In the genomic region with DNA sequence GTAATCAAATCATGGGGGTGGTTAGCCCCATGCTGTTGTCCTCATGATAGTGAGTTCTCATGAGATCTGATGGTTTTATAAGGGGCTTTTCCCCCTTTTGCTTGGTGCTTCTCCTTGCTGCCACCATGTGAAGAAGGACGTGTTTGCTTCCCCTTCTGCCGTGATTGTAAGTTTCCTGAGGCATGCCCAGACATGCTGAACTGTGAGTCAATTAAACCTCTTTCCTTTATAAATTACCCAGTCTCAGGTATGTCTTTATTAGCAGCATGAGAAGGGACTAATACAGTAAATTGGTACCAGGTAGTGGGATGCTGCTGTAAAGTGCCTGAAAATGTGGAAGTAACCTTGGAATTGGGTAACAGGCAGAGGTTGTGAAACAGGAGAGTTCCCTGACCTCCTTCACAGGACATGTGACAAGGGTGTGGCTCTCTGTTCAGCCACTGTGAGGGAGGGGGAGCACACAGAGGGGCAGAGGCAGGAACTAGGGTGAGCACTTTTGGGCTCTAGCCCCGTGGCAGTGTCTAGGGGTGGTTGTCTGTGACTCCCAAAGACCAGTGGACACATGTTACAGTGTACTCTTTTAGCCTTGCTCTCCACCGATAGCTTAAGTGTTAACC, we compare ENCODE assay signal across 13 cellular contexts.
DNase-seq lines count a peak whose midpoint lies in the region; ATAC-seq and TF ChIP-seq lines count a peak whose summit lies in the region.
"Had no signal": no experiment of that assay in that cellular context is flagged by ENCODE, and none has a peak within 500 bp of the region (broad histone marks: within the 10 kb centered on the region; RNA-seq: fewer than 3 reads in every experiment).

No MANE protein-coding gene starts in this region.

- intact Hi-C loops in right cardiac atrium (cut with DNase I), result no loop called here
- intact Hi-C loops in left ventricle myocardium inferior (cut with micrococcal nuclease), result no loop called here

- H3K4me1 ChIP-seq in right cardiac atrium (ENCODE audit: control insufficient read depth, insufficient read depth, low read length), result no peaks in the 10 kb centered on the region
- H3K4me1 ChIP-seq in left ventricle myocardium inferior, result no peaks in the 10 kb centered on the region
- H3K4me1 ChIP-seq in gastroesophageal sphincter, result no peaks in the 10 kb centered on the region
- no peaks in the 10 kb centered on the region for H3K4me1 ChIP-seq in upper lobe of left lung
- H3K4me1 ChIP-seq: adrenal gland had no signal

- DNase-seq in right cardiac atrium, result peak in 1 of 3 donors; percentile 13
- DNase-seq in left ventricle myocardium inferior, result no peak
- DNase-seq in SKM-1 treated with dmso at 0.1 percent for 144 hours (lab: John Stamatoyannopoulos, UW; ENCODE audit: unreplicated experiment), result peak; percentile 92
- peak in 1 of 2 donors; percentile 59 for DNase-seq in upper lobe of left lung
- DNase-seq in stimulated activated CD4-positive, alpha-beta T cell treated with anti-CD3 and anti-CD28 coated beads, Interleukin-1b, Interleukin-23, amount 100 ng/mL, for 48 hours, result no peak
- DNase-seq in cortex of kidney (lab: John Stamatoyannopoulos, UW), result no peak
- no peak for DNase-seq in GM10266 (ENCODE audit: extremely low spot score)
- DNase-seq: activated CD4-positive, alpha-beta T cell treated with anti-CD3 and anti-CD28 coated beads for 36 hours; activated T-cell treated with anti-CD3 and anti-CD28 coated beads, Interleukin-2, amount 50 U/mL, for 24 hours; NCI-H524 had no signal

- ATAC-seq in right cardiac atrium, result peak; percentile 33 to 42
- ATAC-seq in gastroesophageal sphincter, result peak; percentile 36
- peak; percentile 74 to 81 for ATAC-seq in upper lobe of left lung (ENCODE audit: low FRiP score in 2 of 2)
- ATAC-seq: activated CD4-positive, alpha-beta T cell treated with anti-CD3 and anti-CD28 coated beads for 36 hours had no signal

- 90% methylated on average over 4 of the region's 4 CpGs for WGBS in right cardiac atrium
- WGBS in gastroesophageal sphincter (ENCODE audit: low coverage in 1 of 2), 2 donors, result 56 to 100% methylated on average over 1 to 2 of the region's 4 CpGs
- 80 to 81% methylated on average over 3 to 4 of the region's 4 CpGs for WGBS in upper lobe of left lung, 2 donors

- TF ChIP-seq EP300 in gastroesophageal sphincter (IDR thresholded peaks at IDR 0.05) (no peak), upper lobe of left lung (IDR thresholded peaks at IDR 0.05) (peak in 1 of 4 donors; percentile 19)

- TF ChIP-seq CTCF in left ventricle myocardium inferior (IDR thresholded peaks at IDR 0.05; ENCODE audit: borderline replicate concordance) (no peak), gastroesophageal sphincter (IDR thresholded peaks at IDR 0.05) (no peak), upper lobe of left lung (IDR thresholded peaks at IDR 0.05) (no peak), GM10266 (IDR thresholded peaks at IDR 0.05; ENCODE audit: control insufficient read depth, insufficient read depth, low read depth, missing control alignments) (no peak)

- H3K27ac ChIP-seq in right cardiac atrium (ENCODE audit: low read length), result no peak overlapping the region
- H3K27ac ChIP-seq in left ventricle myocardium inferior (replicated peaks), result no peak overlapping the region
- no peak overlapping the region for H3K27ac ChIP-seq in gastroesophageal sphincter
- H3K27ac ChIP-seq in upper lobe of left lung, result peak overlapping the region in 1 of 4 donors; percentile 1
- H3K27ac ChIP-seq: adrenal gland, coronary artery had no signal

- H3K9me3 ChIP-seq in right cardiac atrium (ENCODE audit: control insufficient read depth, low read length) (no peaks in the 10 kb centered on the region), left ventricle myocardium inferior (replicated peaks) (peaks cover 15% of the 10 kb centered on the region), gastroesophageal sphincter (peaks cover 0 to 4% (median 0%) of the 10 kb centered on the region in 3 donors), upper lobe of left lung (peaks cover 0 to 5% (median 0%) of the 10 kb centered on the region in 4 donors)
- H3K9me3 ChIP-seq: adrenal gland had no signal

- H3K36me3 ChIP-seq in left ventricle myocardium inferior (peaks cover 7% of the 10 kb centered on the region), gastroesophageal sphincter (peaks cover 0 to 8% of the 10 kb centered on the region in 2 donors), upper lobe of left lung (no peaks in the 10 kb centered on the region)
- H3K36me3 ChIP-seq: adrenal gland had no signal

- no peaks in the 10 kb centered on the region for H3K27me3 ChIP-seq in right cardiac atrium (ENCODE audit: control insufficient read depth, insufficient read depth)
- no peaks in the 10 kb centered on the region for H3K27me3 ChIP-seq in left ventricle myocardium inferior (ENCODE audit: low read depth)
- no peaks in the 10 kb centered on the region for H3K27me3 ChIP-seq in gastroesophageal sphincter
- no peaks in the 10 kb centered on the region for H3K27me3 ChIP-seq in upper lobe of left lung
- H3K27me3 ChIP-seq: adrenal gland had no signal

- TF ChIP-seq POLR2A in gastroesophageal sphincter (IDR thresholded peaks at IDR 0.05), result no peak
- no peak for TF ChIP-seq POLR2A in upper lobe of left lung (IDR thresholded peaks at IDR 0.05)

- no peak overlapping the region for H3K4me3 ChIP-seq in right cardiac atrium (ENCODE audit: low read length)
- H3K4me3 ChIP-seq in left ventricle myocardium inferior, result no peak overlapping the region
- no peak overlapping the region for H3K4me3 ChIP-seq in gastroesophageal sphincter
- H3K4me3 ChIP-seq in upper lobe of left lung, result no peak overlapping the region
- H3K4me3 ChIP-seq: adrenal gland, coronary artery had no signal
